In the genomic region with DNA sequence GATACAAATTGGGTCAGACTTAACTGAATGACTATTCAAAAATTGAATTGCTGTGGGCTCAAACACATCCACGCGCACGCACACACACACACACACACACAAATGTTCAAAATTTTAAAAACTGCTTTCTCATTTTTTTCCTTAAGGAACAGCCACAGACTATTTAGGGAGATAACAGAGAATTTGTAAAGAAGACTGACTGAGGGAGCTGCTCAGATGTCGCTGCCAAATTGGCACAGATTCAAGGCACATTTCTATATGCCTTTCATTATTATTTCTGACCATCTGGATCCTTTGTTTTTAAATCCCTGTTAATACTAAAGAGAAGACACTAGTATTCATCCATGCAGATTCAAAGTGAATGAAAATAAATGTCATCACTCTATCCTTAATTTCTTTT, we compare ENCODE assay signal across 17 cellular contexts.
DNase-seq lines count a peak whose midpoint lies in the region; ATAC-seq and TF ChIP-seq lines count a peak whose summit lies in the region.
"Had no signal": no experiment of that assay in that cellular context is flagged by ENCODE, and none has a peak within 500 bp of the region (broad histone marks: within the 10 kb centered on the region; RNA-seq: fewer than 3 reads in every experiment).

No MANE protein-coding gene starts in this region.

- no peak overlapping the region for H3K4ac ChIP-seq in mesendoderm (ENCODE audit: low read depth, low read length)

- no peak overlapping the region for H3K18ac ChIP-seq in mesendoderm (ENCODE audit: low read length)

- peaks cover 11% of the 10 kb centered on the region; the same call in 1 of the 2 replicates for H3F3A ChIP-seq in GM23248 (ENCODE audit: insufficient read depth)

- 62 to 85% methylated on average over 4 of the region's 4 CpGs for WGBS in GM23248 (ENCODE audit: low coverage in 1 of 2, low lambda C conversion rate in 2 of 2, missing lambda C conversion rate in 2 of 2), 2 experiments
- no CpG with 5 or more reads among the region's 4 CpGs for WGBS in mesendoderm (ENCODE audit: extremely low coverage, insufficient coverage, low lambda C conversion rate)

- H4K8ac ChIP-seq in mesendoderm (ENCODE audit: low read depth, low read length), result no peak overlapping the region

- no peak overlapping the region for H2AK5ac ChIP-seq in mesendoderm (ENCODE audit: low read length)

- H3K4me2 ChIP-seq in GM23248 (ENCODE audit: unreplicated experiment) (no peak overlapping the region), mesendoderm (ENCODE audit: low read length) (no peak overlapping the region)
- H3K4me2 ChIP-seq: BLaER1 treated with 17β-estradiol and CSF1 and Interleukin-3, amounts not matched to agents 10 nM and 100 nM had no signal

- H3K27me3 ChIP-seq in GM23248 (replicated peaks; ENCODE audit: insufficient read depth) (no peaks in the 10 kb centered on the region), mesendoderm (ENCODE audit: insufficient read depth, low read length, poor library complexity) (no peaks in the 10 kb centered on the region)
- H3K27me3 ChIP-seq: BLaER1 treated with 17β-estradiol and CSF1 and Interleukin-3, amounts not matched to agents 10 nM and 100 nM; left lung had no signal

- no peaks in the 10 kb centered on the region for H3K9me3 ChIP-seq in GM23248 (ENCODE audit: low read depth)
- H3K9me3 ChIP-seq: thoracic aorta had no signal

- H3K36me3 ChIP-seq in GM23248 (ENCODE audit: low read depth), result no peaks in the 10 kb centered on the region
- H3K36me3 ChIP-seq in mesendoderm (ENCODE audit: control insufficient read depth, insufficient read depth, low read length), result no peaks in the 10 kb centered on the region
- H3K36me3 ChIP-seq: BLaER1 treated with 17β-estradiol and CSF1 and Interleukin-3, amounts not matched to agents 10 nM and 100 nM; left lung; thoracic aorta had no signal

- peak overlapping the region; percentile 3; the same call in 1 of the 2 replicates for H3K27ac ChIP-seq in GM23248
- no peak overlapping the region for H3K27ac ChIP-seq in mesendoderm (ENCODE audit: low read depth, low read length)
- H3K27ac ChIP-seq: BLaER1 treated with 17β-estradiol and CSF1 and Interleukin-3, amounts not matched to agents 10 nM and 100 nM; coronary artery; left lung; parathyroid adenoma; thoracic aorta had no signal

- H3K9ac ChIP-seq in GM23248 (no peak overlapping the region), mesendoderm (ENCODE audit: low read length) (no peak overlapping the region)
- H3K9ac ChIP-seq: BLaER1 treated with 17β-estradiol and CSF1 and Interleukin-3, amounts not matched to agents 10 nM and 100 nM; parathyroid adenoma had no signal

- H2BK120ac ChIP-seq in mesendoderm (ENCODE audit: low read depth, low read length), result no peak overlapping the region

- DNase-seq in GM23248 (no peak), NCI-H524 (lab: John Stamatoyannopoulos, UW) (peak; percentile 53 to 75), choroid plexus epithelial cell (ENCODE audit: low read depth) (peak; percentile 41), smooth muscle cell of the brain vasculature (ENCODE audit: low read depth, low spot score) (peak; percentile 49), cardiac septum (ENCODE audit: low spot score) (no peak), mesendoderm (no peak)
- DNase-seq: activated CD4-positive, alpha-beta T cell treated with anti-CD3 and anti-CD28 coated beads for 36 hours; activated gamma-delta T cell; H7; Karpas-422; left lung; NCI-H1417 treated with DMSO at 0.1 percent for 48 hours had no signal

- H3K4me1 ChIP-seq in GM23248 (ENCODE audit: insufficient read depth) (peaks cover 16% of the 10 kb centered on the region), mesendoderm (ENCODE audit: control insufficient read depth, low read depth, low read length) (no peaks in the 10 kb centered on the region)
- H3K4me1 ChIP-seq: left lung, parathyroid adenoma had no signal

- H3K9me2 ChIP-seq in GM23248 (ENCODE audit: insufficient read depth), result no peaks in the 10 kb centered on the region

- H3K56ac ChIP-seq in mesendoderm (ENCODE audit: low read length), result no peak overlapping the region

- H2AFZ ChIP-seq in GM23248, result no peak overlapping the region
- H2AFZ ChIP-seq: parathyroid adenoma had no signal

- H2BK5ac ChIP-seq in mesendoderm (ENCODE audit: low read length), result no peak overlapping the region

- H2BK15ac ChIP-seq in mesendoderm (replicated peaks; ENCODE audit: low read depth), result no peak overlapping the region

- TF ChIP-seq CTCF in choroid plexus epithelial cell (conservative IDR thresholded peaks at IDR 0.05; ENCODE audit: low read depth, low read length), result no peak

- H3K23ac ChIP-seq in mesendoderm (ENCODE audit: low read length), result no peak overlapping the region

- no peaks in the 10 kb centered on the region for H3K79me1 ChIP-seq in mesendoderm (ENCODE audit: low read length)

- ATAC-seq in GM18870 (IDR thresholded peaks at IDR 0.05; ENCODE audit: unreplicated experiment), result no peak
- ATAC-seq: activated CD4-positive, alpha-beta T cell treated with anti-CD3 and anti-CD28 coated beads for 36 hours; left lung had no signal

- H3K79me2 ChIP-seq in GM23248 (ENCODE audit: insufficient read depth) (no peaks in the 10 kb centered on the region), mesendoderm (ENCODE audit: control insufficient read depth, insufficient read depth, low read length) (no peaks in the 10 kb centered on the region)
- H3K79me2 ChIP-seq: parathyroid adenoma had no signal

- in situ Hi-C loops in GM23248 (cut with MboI), result loop anchor here (25.0 kb wide), 1 partner anchor 1315 kb away; no protein-coding TSS in a partner anchor

- no peak overlapping the region for H4K5ac ChIP-seq in mesendoderm (ENCODE audit: low read length)

- H3K4me3 ChIP-seq in GM23248 (no peak overlapping the region), choroid plexus epithelial cell (ENCODE audit: low read depth, low read length) (no peak overlapping the region), mesendoderm (ENCODE audit: low read length) (no peak overlapping the region)
- H3K4me3 ChIP-seq: BLaER1 treated with 17β-estradiol and CSF1 and Interleukin-3, amounts not matched to agents 10 nM and 100 nM; coronary artery; left lung; thoracic aorta had no signal

- H4K20me1 ChIP-seq in GM23248 (ENCODE audit: insufficient read depth), result no peaks in the 10 kb centered on the region
- H4K20me1 ChIP-seq: BLaER1 treated with 17β-estradiol and CSF1 and Interleukin-3, amounts not matched to agents 10 nM and 100 nM had no signal

- intact Hi-C loops in cardiac septum (cut with DNase I), result no loop called here

Comparison
In these comparisons a context has a peak if more than half of its experiments do, and no peak if none do; other contexts are left out.
1. DNase-seq: peak in NCI-H524 (2 of 2), choroid plexus epithelial cell (single experiment) and smooth muscle cell of the brain vasculature (single experiment); none in GM23248 (single experiment), cardiac septum (single experiment) and mesendoderm (single experiment).